8 cellular contexts compared by ENCODE assay signal in the genomic region with DNA sequence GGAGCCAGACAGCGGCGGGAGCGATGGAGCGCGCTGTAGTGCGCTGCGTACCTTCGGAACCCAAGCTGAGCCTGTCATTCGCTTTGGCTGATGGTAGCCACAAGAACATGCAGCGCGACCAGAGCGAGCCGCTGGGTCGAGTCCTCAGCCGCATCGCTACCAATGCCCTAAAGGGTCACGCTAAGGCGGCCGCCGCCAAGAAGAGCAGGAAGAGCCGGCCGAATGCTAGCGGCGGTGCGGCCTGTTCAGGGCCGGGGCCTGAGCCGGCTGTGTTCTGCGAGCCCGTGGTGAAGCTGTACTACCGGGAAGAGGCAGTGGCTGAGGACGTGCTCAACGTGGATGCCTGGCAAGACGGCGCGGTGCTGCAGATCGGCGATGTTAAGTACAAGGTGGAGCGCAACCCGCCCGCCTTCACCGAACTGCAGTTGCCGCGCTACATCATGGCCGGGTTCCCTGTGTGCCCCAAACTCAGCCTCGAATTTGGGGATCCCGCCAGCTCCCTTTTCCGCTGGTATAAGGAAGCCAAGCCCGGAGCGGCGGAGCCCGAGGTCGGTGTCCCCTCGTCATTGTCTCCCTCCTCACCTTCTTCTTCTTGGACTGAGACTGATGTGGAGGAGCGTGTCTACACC. TPM values are rescaled to one million over a fixed set of nuclear protein-coding genes. Genes with fewer than 3 reads are reported as not detected.
DNase-seq lines count a peak whose midpoint lies in the region; ATAC-seq and TF ChIP-seq lines count a peak whose summit lies in the region.

No MANE protein-coding gene starts in this region.

- H2BK120ac ChIP-seq in mesenchymal stem cell (ENCODE audit: low read depth, low read length): peak overlapping the region; percentile 57

- no peak for DNase-seq in BE2C
- peak; percentile 19 for DNase-seq in T-helper 22 cell (ENCODE audit: low read depth)
- DNase-seq in mesenchymal stem cell: no peak
- no peak for DNase-seq in NCI-H2107 treated with DMSO at 0.1 percent for 48 hours (lab: John Stamatoyannopoulos, UW; ENCODE audit: unreplicated experiment)

- peak overlapping the region; percentile 88 to 91 for H3K18ac ChIP-seq in mesenchymal stem cell (ENCODE audit: low read depth in 1 of 2, low read length in 2 of 2)

- H3K14ac ChIP-seq in mesenchymal stem cell (ENCODE audit: low read length in 2 of 2): peak overlapping the region in 1 of 2 experiments; percentile 95

- peak overlapping the region; percentile 90 for H2AFZ ChIP-seq in mesenchymal stem cell (ENCODE audit: low read depth, low read length)

- no peak overlapping the region for H2BK12ac ChIP-seq in mesenchymal stem cell (ENCODE audit: low read length in 2 of 2)

- no peaks in the 10 kb centered on the region for H3K27me3 Mint-ChIP-seq in dendritic cell treated with granulocyte-macrophage colony-stimulating factor and Interleukin-4, amounts not matched to agents 40 ng/mL and 50 ng/mL, for 4 days

- H3K9ac ChIP-seq in mesenchymal stem cell (ENCODE audit: low read length) (peak overlapping the region; percentile 99), stomach smooth muscle (ENCODE audit: low read length in 2 of 2) (peak overlapping the region; percentile 95 to 97)

- peak overlapping the region; percentile 30 for H2BK15ac ChIP-seq in mesenchymal stem cell (ENCODE audit: low read depth, poor library complexity, severe bottlenecking)

- H3K4me3 ChIP-seq in BE2C (ENCODE audit: low read depth, low read length) (peak overlapping the region; percentile 80), mesenchymal stem cell (ENCODE audit: insufficient read depth in 1 of 2, low read depth in 1 of 2, low read length in 2 of 2) (peak overlapping the region; percentile 67 to 95), stomach smooth muscle (ENCODE audit: low read length in 2 of 2) (peak overlapping the region; percentile 100)

- H3K79me1 ChIP-seq in mesenchymal stem cell (replicated peaks; ENCODE audit: low read length, poor library complexity, severe bottlenecking): no peaks in the 10 kb centered on the region

- no peaks in the 10 kb centered on the region for H3K36me3 ChIP-seq in BE2C
- H3K36me3 ChIP-seq in mesenchymal stem cell (ENCODE audit: control insufficient read depth in 1 of 2, insufficient read depth in 2 of 2, low read depth in 1 of 2, low read length in 2 of 2): peaks cover 11 to 21% of the 10 kb centered on the region in 2 experiments
- H3K36me3 ChIP-seq in stomach smooth muscle (ENCODE audit: control insufficient read depth in 2 of 2, insufficient read depth in 2 of 2, low read length in 2 of 2): peaks cover 0 to 20% of the 10 kb centered on the region in 2 donors

- H3K27ac ChIP-seq in mesenchymal stem cell (ENCODE audit: low read length, poor library complexity, severe bottlenecking): peak overlapping the region; percentile 6
- peak overlapping the region; percentile 88 for H3K27ac ChIP-seq in stomach smooth muscle (ENCODE audit: low read length)

- peak overlapping the region; percentile 52 for H4K91ac ChIP-seq in mesenchymal stem cell (ENCODE audit: low read length)

- peak overlapping the region; percentile 34 to 59 for H3K4ac ChIP-seq in mesenchymal stem cell (ENCODE audit: low read depth in 1 of 2, low read length in 2 of 2)

- H3K4me1 ChIP-seq in BE2C: no peaks in the 10 kb centered on the region
- H3K4me1 ChIP-seq in mesenchymal stem cell (ENCODE audit: control insufficient read depth, insufficient read depth, low read depth, low read length): peaks cover 3% of the 10 kb centered on the region
- H3K4me1 ChIP-seq in stomach smooth muscle (ENCODE audit: control insufficient read depth, insufficient read depth, low read length): peaks cover 20% of the 10 kb centered on the region

- intact Hi-C loops in dendritic cell treated with granulocyte-macrophage colony-stimulating factor and Interleukin-4, amounts not matched to agents 40 ng/mL and 50 ng/mL, for 4 days (cut with micrococcal nuclease): loop anchor here (1.0 to 10.0 kb wide), 4 partner anchors 41 to 392 kb away; partner anchors contain the start of genes ARF4, DENND6A, IL17RD and SLMAP

- H2AK5ac ChIP-seq in mesenchymal stem cell (ENCODE audit: low read length, severe bottlenecking): no peak overlapping the region

- under 1% methylated on average over 52 of the region's 54 CpGs for WGBS in mesenchymal stem cell

- H3K9me3 ChIP-seq in BE2C (no peaks in the 10 kb centered on the region), mesenchymal stem cell (ENCODE audit: control insufficient read depth, low read length) (no peaks in the 10 kb centered on the region), stomach smooth muscle (ENCODE audit: control insufficient read depth in 2 of 2, low read length in 2 of 2) (no peaks in the 10 kb centered on the region)

- peak overlapping the region; percentile 90 for H3K4me3 Mint-ChIP-seq in dendritic cell treated with granulocyte-macrophage colony-stimulating factor and Interleukin-4, amounts not matched to agents 40 ng/mL and 50 ng/mL, for 4 days

- H3K27me3 ChIP-seq in BE2C: no peaks in the 10 kb centered on the region
- no peaks in the 10 kb centered on the region for H3K27me3 ChIP-seq in mesenchymal stem cell (ENCODE audit: control insufficient read depth in 1 of 2, insufficient read depth in 1 of 2, low read length in 2 of 2)
- no peaks in the 10 kb centered on the region for H3K27me3 ChIP-seq in stomach smooth muscle (ENCODE audit: control insufficient read depth in 1 of 2, insufficient read depth in 2 of 2, low read length in 2 of 2)

- H4K8ac ChIP-seq in mesenchymal stem cell (ENCODE audit: low read length): peak overlapping the region; percentile 95

- H3K23ac ChIP-seq in mesenchymal stem cell (ENCODE audit: low read length in 2 of 2): peak overlapping the region in 1 of 2 experiments; percentile 96

- ATAC-seq in GM19023 (IDR thresholded peaks at IDR 0.05; ENCODE audit: unreplicated experiment): peak; percentile 31
- ATAC-seq in HG03108 (IDR thresholded peaks at IDR 0.05; ENCODE audit: unreplicated experiment): peak; percentile 5

- no peak for TF ChIP-seq CTCF in BE2C (IDR thresholded peaks at IDR 0.05; ENCODE audit: low read depth, low read length)

- peaks cover 33% of the 10 kb centered on the region for H3K4me1 Mint-ChIP-seq in dendritic cell treated with granulocyte-macrophage colony-stimulating factor and Interleukin-4, amounts not matched to agents 40 ng/mL and 50 ng/mL, for 4 days (ENCODE audit: low read depth)

- peaks cover 51% of the 10 kb centered on the region for H3K36me3 Mint-ChIP-seq in dendritic cell treated with granulocyte-macrophage colony-stimulating factor and Interleukin-4, amounts not matched to agents 40 ng/mL and 50 ng/mL, for 4 days (ENCODE audit: low read depth)

- no peak overlapping the region for H2BK5ac ChIP-seq in mesenchymal stem cell (ENCODE audit: low read depth, low read length, poor library complexity, severe bottlenecking)

- H3K27ac Mint-ChIP-seq in dendritic cell treated with granulocyte-macrophage colony-stimulating factor and Interleukin-4, amounts not matched to agents 40 ng/mL and 50 ng/mL, for 4 days: peak overlapping the region; percentile 96

- H3K9me3 Mint-ChIP-seq in dendritic cell treated with granulocyte-macrophage colony-stimulating factor and Interleukin-4, amounts not matched to agents 40 ng/mL and 50 ng/mL, for 4 days: no peaks in the 10 kb centered on the region

- H3K4me2 ChIP-seq in mesenchymal stem cell (ENCODE audit: low read length, poor library complexity, severe bottlenecking): peak overlapping the region; percentile 70

RNA-seq across cellular contexts. Expression of gene PDE12, which starts 0.5 kb away (rescaled TPM):
- 12.4 TPM for polyA plus RNA-seq in BE2C (2012; ENCODE audit: insufficient read depth, insufficient read length, low read depth)
- polyA plus RNA-seq in mesenchymal stem cell (2013, experiment 1 of 2): 8.2 TPM
- polyA plus RNA-seq in mesenchymal stem cell (2013, experiment 2 of 2): 7.8 TPM

RNA-seq across cellular contexts. Expression of gene DNAH12, which starts 12.4 kb away (rescaled TPM):
- polyA plus RNA-seq in BE2C (2012; ENCODE audit: insufficient read depth, insufficient read length, low read depth): not detected
- 0.07 TPM for polyA plus RNA-seq in mesenchymal stem cell (2013, experiment 1 of 2)
- polyA plus RNA-seq in mesenchymal stem cell (2013, experiment 2 of 2): 0.01 TPM

RNA-seq across cellular contexts. Expression of gene ARF4, which starts 40.6 kb away (rescaled TPM):
- 133 TPM for polyA plus RNA-seq in BE2C (2012; ENCODE audit: insufficient read depth, insufficient read length, low read depth)
- polyA plus RNA-seq in mesenchymal stem cell (2013, experiment 1 of 2): 406 TPM
- polyA plus RNA-seq in mesenchymal stem cell (2013, experiment 2 of 2): 464 TPM
